1 cellular context compared by ENCODE assay signal in the genomic region with DNA sequence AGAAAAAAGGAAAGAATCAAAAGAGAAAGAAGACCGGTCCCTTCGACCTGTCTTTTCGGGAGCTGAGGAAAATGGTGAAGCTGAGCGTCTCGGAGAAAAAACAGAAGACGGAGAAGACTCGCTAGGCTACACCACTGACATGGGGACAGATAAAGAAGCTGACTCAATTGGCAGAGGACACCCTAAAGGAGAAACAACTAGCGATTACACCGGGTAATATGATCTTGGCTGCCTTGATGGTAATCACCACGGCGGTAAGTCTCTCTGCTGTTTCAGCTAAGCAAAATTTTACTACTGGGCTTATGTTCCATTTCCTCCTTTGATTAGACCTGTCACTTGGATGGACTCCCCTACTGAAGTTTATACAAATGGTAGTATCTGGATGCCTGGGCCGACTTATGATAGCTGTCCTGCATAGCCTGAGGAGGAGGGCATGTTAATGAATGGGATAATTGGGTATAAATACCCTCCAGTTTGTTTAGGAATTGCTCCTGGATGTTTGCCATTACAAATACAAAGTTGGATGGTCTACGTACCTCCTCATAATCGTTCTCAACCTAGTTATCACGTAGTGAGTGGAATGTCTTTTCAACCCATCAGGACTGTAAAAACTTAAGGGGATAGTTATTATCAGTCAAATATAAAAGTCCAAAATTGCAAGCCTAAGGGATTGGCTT.
TF ChIP-seq lines count a peak whose summit lies in the region.

No MANE protein-coding gene starts in this region.

TF ChIP-seq in endothelial cell of umbilical vein, 7 proteins besides CTCF, POLR2A, EP300 and RAD21:
- TF ChIP-seq JUN (IDR thresholded peaks at IDR 0.05; ENCODE audit: borderline replicate concordance, insufficient read depth, insufficient read length, low read depth) (no peak), POLR2AphosphoS5 (IDR thresholded peaks at IDR 0.05; ENCODE audit: insufficient read depth, low read depth, low read length) (no peak), EZH2 (IDR thresholded peaks at IDR 0.05; ENCODE audit: borderline replicate concordance, low read depth, low read length, severe bottlenecking) (peak; percentile 81), FOS (IDR thresholded peaks at IDR 0.05; ENCODE audit: borderline replicate concordance, insufficient read depth, low read length) (no peak), MYC (IDR thresholded peaks at IDR 0.05; ENCODE audit: low read depth, low read length) (no peak)
